ENCODE assay signal across 13 cellular contexts in the genomic region with DNA sequence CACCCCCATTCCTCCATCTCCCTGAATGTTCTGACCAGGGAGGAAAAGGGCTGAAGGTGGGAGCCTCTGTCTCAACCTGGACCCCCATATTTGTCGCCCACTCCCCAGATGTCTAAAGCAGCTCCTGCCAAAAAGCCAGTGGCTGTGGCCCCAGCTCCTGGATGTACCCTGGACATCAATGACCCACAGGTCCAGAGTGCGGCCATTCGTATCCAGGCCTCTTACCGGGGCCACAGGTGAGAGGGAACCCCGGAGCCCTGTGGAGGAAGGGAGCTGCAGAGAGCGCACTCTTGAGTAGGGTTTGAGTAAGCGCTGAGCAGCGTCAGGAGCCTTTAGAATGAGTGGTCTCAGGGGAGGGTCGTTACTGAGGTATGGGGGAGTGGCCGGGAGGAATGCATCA. TPM values are rescaled to one million over a fixed set of nuclear protein-coding genes. Genes with fewer than 3 reads are reported as not detected.
A peak's percentile ranks its signal among the peaks of the same experiment; 100 is the strongest.
DNase-seq lines count a peak whose midpoint lies in the region; ATAC-seq and TF ChIP-seq lines count a peak whose summit lies in the region.
"Had no signal": no experiment of that assay in that cellular context is flagged by ENCODE, and none has a peak within 500 bp of the region (broad histone marks: within the 10 kb centered on the region; RNA-seq: fewer than 3 reads in every experiment).

No MANE protein-coding gene starts in this region.

- peak overlapping the region; percentile 92 for H3K4me3 Mint-ChIP-seq in activated T-helper 17 cell treated with anti-CD3 and anti-CD28 coated beads, Interleukin-2, amount 50 U/mL, for 72 hours
- peak overlapping the region; percentile 59 for H3K4me3 Mint-ChIP-seq in type B pancreatic cell
- H3K4me3 Mint-ChIP-seq in osteocyte (ENCODE audit: unreplicated experiment), result no peak overlapping the region
- H3K4me3 Mint-ChIP-seq: activated CD4-positive, alpha-beta T cell treated with anti-CD3 and anti-CD28 coated beads for 36 hours had no signal

- H3K4me1 Mint-ChIP-seq in activated T-helper 17 cell treated with anti-CD3 and anti-CD28 coated beads, Interleukin-2, amount 50 U/mL, for 72 hours, result peaks cover 13% of the 10 kb centered on the region
- H3K4me1 Mint-ChIP-seq in type B pancreatic cell (ENCODE audit: unreplicated experiment) (peaks cover 32% of the 10 kb centered on the region), osteocyte (ENCODE audit: unreplicated experiment) (peaks cover 25% of the 10 kb centered on the region)

- WGBS in heart right ventricle, 2 donors, result 64 to 73% methylated on average over 10 of the region's 10 CpGs

- H3K27me3 Mint-ChIP-seq in activated T-helper 17 cell treated with anti-CD3 and anti-CD28 coated beads, Interleukin-2, amount 50 U/mL, for 72 hours, result peaks cover 34% of the 10 kb centered on the region
- H3K27me3 Mint-ChIP-seq in type B pancreatic cell (peaks cover 69% of the 10 kb centered on the region), osteocyte (ENCODE audit: unreplicated experiment) (no peaks in the 10 kb centered on the region)

- H3K27ac Mint-ChIP-seq in activated T-helper 17 cell treated with anti-CD3 and anti-CD28 coated beads, Interleukin-2, amount 50 U/mL, for 72 hours, result no peak overlapping the region
- H3K27ac Mint-ChIP-seq in type B pancreatic cell (no peak overlapping the region), osteocyte (ENCODE audit: unreplicated experiment) (no peak overlapping the region)
- H3K27ac Mint-ChIP-seq: activated CD4-positive, alpha-beta T cell treated with anti-CD3 and anti-CD28 coated beads for 36 hours had no signal

- H3K27ac ChIP-seq in heart right ventricle (peak overlapping the region in 6 of 10 donors; percentile 42 to 75 (median 61)), muscle layer of colon (ENCODE audit: low read depth, low read length) (peak overlapping the region; percentile 95)

- intact Hi-C loops in heart right ventricle (cut with DNase I) (loop anchor here in 2 of 10 donors (5.0 kb wide), 2 partner anchors 36 to 109 kb away; partner anchors contain the start of gene DNPEP (in 1 of the 2)), left ventricle myocardium superior (cut with micrococcal nuclease) (no loop called here)

- H3K36me3 Mint-ChIP-seq in activated T-helper 17 cell treated with anti-CD3 and anti-CD28 coated beads, Interleukin-2, amount 50 U/mL, for 72 hours (ENCODE audit: low read depth), result peaks cover 14% of the 10 kb centered on the region
- H3K36me3 Mint-ChIP-seq in type B pancreatic cell (no peaks in the 10 kb centered on the region), osteocyte (ENCODE audit: unreplicated experiment) (no peaks in the 10 kb centered on the region)

- no peaks in the 10 kb centered on the region for H3K9me3 Mint-ChIP-seq in activated T-helper 17 cell treated with anti-CD3 and anti-CD28 coated beads, Interleukin-2, amount 50 U/mL, for 72 hours
- H3K9me3 Mint-ChIP-seq in type B pancreatic cell (no peaks in the 10 kb centered on the region), osteocyte (ENCODE audit: unreplicated experiment) (no peaks in the 10 kb centered on the region)

- H3K9ac ChIP-seq in muscle layer of colon (ENCODE audit: low read length), result no peak overlapping the region

- DNase-seq in heart right ventricle (no peak), left ventricle myocardium superior (no peak), type B pancreatic cell (ENCODE audit: extremely low spot score, unreplicated experiment) (no peak), osteocyte (ENCODE audit: extremely low spot score, unreplicated experiment) (no peak), Ammon's horn (ENCODE audit: low spot score) (no peak), epidermal melanocyte (ENCODE audit: insufficient read length, low spot score) (no peak)
- DNase-seq: DND-41, NCI-H2171, occipital lobe had no signal

- H3K27me3 ChIP-seq in heart right ventricle (peaks cover 0 to 56% (median 18%) of the 10 kb centered on the region in 7 donors), muscle layer of colon (ENCODE audit: control insufficient read depth in 1 of 2, insufficient read depth in 2 of 2, low read length in 2 of 2) (no peaks in the 10 kb centered on the region)

- H3K9me3 ChIP-seq in heart right ventricle, result no peaks in the 10 kb centered on the region
- no peaks in the 10 kb centered on the region for H3K9me3 ChIP-seq in muscle layer of colon (ENCODE audit: low read length)

- H3K36me3 ChIP-seq in heart right ventricle (peaks cover 0 to 13% (median 0%) of the 10 kb centered on the region in 9 donors), muscle layer of colon (ENCODE audit: insufficient read depth, low read length) (peaks cover 10% of the 10 kb centered on the region)

- no peak for TF ChIP-seq CTCF in heart right ventricle (IDR thresholded peaks at IDR 0.05)
- TF ChIP-seq CTCF in type B pancreatic cell (conservative IDR thresholded peaks at IDR 0.05), result no peak
- no peak for TF ChIP-seq CTCF in osteocyte (IDR thresholded peaks at IDR 0.05)

- peak overlapping the region in 1 of 10 donors; percentile 83 for H3K4me3 ChIP-seq in heart right ventricle
- H3K4me3 ChIP-seq in muscle layer of colon (ENCODE audit: low read depth in 1 of 2, low read length in 2 of 2), result peak overlapping the region in 1 of 2 donors; percentile 36

- H3K4me1 ChIP-seq in heart right ventricle, result peaks cover 19 to 50% (median 43%) of the 10 kb centered on the region in 9 donors
- H3K4me1 ChIP-seq in muscle layer of colon (ENCODE audit: insufficient read depth, low read length), result peaks cover 39% of the 10 kb centered on the region

- ATAC-seq in heart right ventricle, result no peak
- ATAC-seq in left ventricle myocardium superior, result no peak
- no peak for ATAC-seq in activated T-helper 17 cell treated with anti-CD3 and anti-CD28 coated beads, Interleukin-2, amount 50 U/mL, for 72 hours (replicated peaks)
- ATAC-seq: activated CD4-positive, alpha-beta T cell treated with anti-CD3 and anti-CD28 coated beads for 36 hours had no signal

RNA-seq across cellular contexts. Expression of gene GMPPA, which starts 2.4 kb away (rescaled TPM):
- total RNA-seq in heart right ventricle (10 to 100 TPM; 15.8 to 29.4 (median 21.0) TPM), left ventricle myocardium superior (21.6 TPM), type B pancreatic cell (ENCODE audit: low replicate concordance) (34.4 and 48.8 TPM in 2 replicates), osteocyte (41.4 and 42.5 TPM in 2 replicates)
- polyA plus RNA-seq in heart right ventricle, result 10 to 100 TPM; 28.2 to 48.6 TPM
- total RNA-seq in activated T-helper 17 cell treated with anti-CD3 and anti-CD28 coated beads, Interleukin-2, amount 50 U/mL, for 72 hours, result 10 to 100 TPM; 31.7 to 36.3 TPM

RNA-seq across cellular contexts. Expression of gene ASIC4, which starts 18.0 kb away (rescaled TPM):
- under 1 TPM in 5 of 10 donors, not detected in 5; 0.15 to 0.43 (median 0.20) TPM for total RNA-seq in heart right ventricle
- not detected for polyA plus RNA-seq in heart right ventricle
- total RNA-seq in left ventricle myocardium superior, result not detected
- total RNA-seq in activated T-helper 17 cell treated with anti-CD3 and anti-CD28 coated beads, Interleukin-2, amount 50 U/mL, for 72 hours, result under 1 TPM in 1 of 2 donors, not detected in 1; 0.56 TPM
- total RNA-seq in type B pancreatic cell (ENCODE audit: low replicate concordance), result 0.79 and 0.99 TPM in 2 replicates
- total RNA-seq in osteocyte, result 0.11 and 0.13 TPM in 2 replicates
- total RNA-seq: activated CD4-positive, alpha-beta T cell treated with anti-CD3 and anti-CD28 coated beads for 36 hours had no signal
- polyA plus RNA-seq: liver had no signal

RNA-seq across cellular contexts. Expression of gene CHPF, which starts 47.4 kb away (rescaled TPM):
- 100 to 1,000 TPM in 4 of 10 donors, 10 to 100 TPM in 6; 66.5 to 166 (median 95.9) TPM for total RNA-seq in heart right ventricle
- 100 to 1,000 TPM in 1 of 2 donors, 10 to 100 TPM in 1; 76.9 to 221 TPM for polyA plus RNA-seq in heart right ventricle
- total RNA-seq in left ventricle myocardium superior, result 93.1 TPM
- total RNA-seq in activated T-helper 17 cell treated with anti-CD3 and anti-CD28 coated beads, Interleukin-2, amount 50 U/mL, for 72 hours, result 10 to 100 TPM; 14.0 to 27.6 TPM
- total RNA-seq in type B pancreatic cell (ENCODE audit: low replicate concordance), result 47.5 and 73.7 TPM in 2 replicates
- total RNA-seq in osteocyte, result 144 and 151 TPM in 2 replicates

RNA-seq across cellular contexts. Expression of gene TMEM198, which starts 47.6 kb away (rescaled TPM):
- total RNA-seq in heart right ventricle (1 to 10 TPM in 8 of 10 donors, under 1 TPM in 2; 0.59 to 3.5 (median 1.6) TPM), left ventricle myocardium superior (1.7 TPM), type B pancreatic cell (ENCODE audit: low replicate concordance) (7.8 and 9.7 TPM in 2 replicates), osteocyte (5.3 and 6.7 TPM in 2 replicates)
- 10 to 100 TPM in 1 of 2 donors, 1 to 10 TPM in 1; 3.0 to 10.7 TPM for polyA plus RNA-seq in heart right ventricle
- 1 to 10 TPM; 3.7 to 5.1 TPM for total RNA-seq in activated T-helper 17 cell treated with anti-CD3 and anti-CD28 coated beads, Interleukin-2, amount 50 U/mL, for 72 hours
